Comparison of ENCODE assay signal across 22 cellular contexts in the genomic region with DNA sequence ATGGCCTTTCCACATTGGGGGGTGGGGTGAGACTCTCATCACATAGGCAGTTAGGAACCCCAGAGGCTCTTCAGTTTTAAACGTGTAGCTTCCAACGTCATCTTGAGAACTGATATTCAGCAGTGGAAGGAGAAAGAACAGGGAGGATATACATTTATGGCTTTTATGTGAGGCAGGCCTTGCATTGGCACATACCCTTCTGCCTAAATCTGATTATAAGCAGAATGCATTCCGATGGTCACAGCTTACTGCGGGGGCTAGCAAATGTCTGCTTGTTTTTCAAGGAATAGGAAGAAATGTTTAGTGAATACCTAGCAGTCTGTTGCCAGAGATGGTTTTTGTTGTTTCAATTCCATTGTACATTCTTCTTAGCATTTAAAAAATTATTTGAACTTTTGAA.
DNase-seq lines count a peak whose midpoint lies in the region; ATAC-seq, FAIRE-seq and TF ChIP-seq lines count a peak whose summit lies in the region.
"Had no signal": no experiment of that assay in that cellular context is flagged by ENCODE, and none has a peak within 500 bp of the region (broad histone marks: within the 10 kb centered on the region; RNA-seq: fewer than 3 reads in every experiment).

No MANE protein-coding gene starts in this region.

- H3K9me3 ChIP-seq in Karpas-422 (ENCODE audit: low read length) (no peaks in the 10 kb centered on the region), H1 (ENCODE audit: insufficient read depth in 2 of 2, low read depth in 1 of 2, low read length in 1 of 2) (no peaks in the 10 kb centered on the region), trophoblast cell (ENCODE audit: insufficient read depth, low read depth, low read length) (no peaks in the 10 kb centered on the region), pancreas (no peaks in the 10 kb centered on the region)
- H3K9me3 ChIP-seq: MG63, Peyer's patch had no signal

- H3K4me3 ChIP-seq in Karpas-422 (ENCODE audit: low read length) (no peak overlapping the region), H1 (ENCODE audit: extremely low read depth in 1 of 4, insufficient read depth in 2 of 4, low read depth in 3 of 4, low read length in 4 of 4) (no peak overlapping the region), trophoblast cell (ENCODE audit: low read depth, low read length) (no peak overlapping the region), pancreas (no peak overlapping the region)
- H3K4me3 ChIP-seq: MG63, Peyer's patch had no signal

- no peak overlapping the region for H3K9ac ChIP-seq in Karpas-422 (ENCODE audit: low read length)
- no peak overlapping the region for H3K9ac ChIP-seq in H1 (replicated peaks in 1 of 4; ENCODE audit: extremely low read depth in 1 of 4, low read depth in 3 of 4, low read length in 3 of 4)
- no peak overlapping the region for H3K9ac ChIP-seq in trophoblast cell (ENCODE audit: low read length)

- H3K18ac ChIP-seq in H1 (ENCODE audit: extremely low read depth, low read length) (no peak overlapping the region), trophoblast cell (ENCODE audit: low read length) (no peak overlapping the region)

- no peak for TF ChIP-seq RAD21 in H1 (IDR thresholded peaks at IDR 0.05 in 1 of 2, conservative IDR thresholded peaks at IDR 0.05 in 1 of 2; ENCODE audit: low read depth in 2 of 2, low read length in 2 of 2)

- H2AK5ac ChIP-seq in H1 (ENCODE audit: low read depth, low read length) (no peak overlapping the region), trophoblast cell (ENCODE audit: low read length) (peak overlapping the region; percentile 37)

- 80% methylated on average over 4 of the region's 4 CpGs; no CpG with 5 or more reads in 1 of the 2 experiments for WGBS in H1 (ENCODE audit: extremely low coverage in 1 of 2, insufficient coverage in 1 of 2, insufficient read length in 1 of 2, insufficient replicate concordance in 2 of 2, low coverage in 1 of 2, low lambda C conversion rate in 2 of 2, missing lambda C conversion rate in 1 of 2), 2 experiments
- WGBS in trophoblast cell (ENCODE audit: extremely low coverage, insufficient coverage, insufficient read length), result no CpG with 5 or more reads among the region's 4 CpGs
- 82 to 83% methylated on average over 4 of the region's 4 CpGs for WGBS in pancreas, 2 donors

- H2AFZ ChIP-seq in Karpas-422 (ENCODE audit: low read length) (no peak overlapping the region), H1 (ENCODE audit: low read length) (no peak overlapping the region), trophoblast cell (ENCODE audit: insufficient read depth, low read length, poor library complexity) (no peak overlapping the region)

- no peak for TF ChIP-seq EP300 in H1 (IDR thresholded peaks at IDR 0.05; ENCODE audit: borderline replicate concordance in 1 of 2, low read depth in 2 of 2, low read length in 2 of 2)

- ATAC-seq in pancreas, result no peak

- no peaks in the 10 kb centered on the region for H3K23me2 ChIP-seq in H1 (ENCODE audit: low read depth, low read length)

- no peaks in the 10 kb centered on the region for H3K79me1 ChIP-seq in H1 (ENCODE audit: low read depth, low read length)
- H3K79me1 ChIP-seq in trophoblast cell (ENCODE audit: low read length), result peaks cover 5% of the 10 kb centered on the region

- H3K36me3 ChIP-seq in Karpas-422 (ENCODE audit: insufficient read depth, low read length) (0 out of 2 replicates have a peak, but pooled peaks cover 7% of the 10 kb centered on the region), H1 (ENCODE audit: control insufficient read depth in 2 of 4, insufficient read depth in 4 of 4, low read length in 3 of 4) (no peaks in the 10 kb centered on the region; a peak in 2 of 8 replicates), trophoblast cell (ENCODE audit: control insufficient read depth in 1 of 2, insufficient read depth in 2 of 2, low read length in 2 of 2) (no peaks in the 10 kb centered on the region), pancreas (no peaks in the 10 kb centered on the region)
- H3K36me3 ChIP-seq: MG63 had no signal

- H2BK20ac ChIP-seq in H1 (ENCODE audit: low read length), result no peak overlapping the region

- POLR2A ChIA-PET in H1 (lab: Charles Lee; ENCODE audit: partially characterized antibody), result no interaction called here

- CTCF ChIA-PET in activated naive CD4-positive, alpha-beta T cell treated with anti-CD3 and anti-CD28 coated beads, Interleukin-2, amount 10 ng/mL, durations not matched to agents 7 days and 5 days (lab: Charles Lee), result no interaction called here
- CTCF ChIA-PET in H1 (lab: Charles Lee; ENCODE audit: partially characterized antibody), result no interaction called here

- no peak overlapping the region for H2BK15ac ChIP-seq in H1 (ENCODE audit: low read length)

- H4K8ac ChIP-seq in H1 (ENCODE audit: extremely low read depth, insufficient read depth, low read length), result no peak overlapping the region
- H4K8ac ChIP-seq in trophoblast cell (ENCODE audit: low read depth, low read length), result no peak overlapping the region

- no peak overlapping the region for H4K12ac ChIP-seq in trophoblast cell (ENCODE audit: low read depth, low read length)

- no peaks in the 10 kb centered on the region for H3K9me3 Mint-ChIP-seq in activated naive CD4-positive, alpha-beta T cell treated with anti-CD3 and anti-CD28 coated beads, Interleukin-2, amount 50 U/mL, for 24 hours
- H3K9me3 Mint-ChIP-seq in activated naive CD4-positive, alpha-beta T cell treated with anti-CD3 and anti-CD28 coated beads, Interleukin-2, amount 10 ng/mL, durations not matched to agents 7 days and 5 days, result peaks cover 5% of the 10 kb centered on the region
- H3K9me3 Mint-ChIP-seq: H9 had no signal

- no peak overlapping the region for H3K56ac ChIP-seq in H1 (replicated peaks; ENCODE audit: insufficient read length, low read depth, low read length)

- peak overlapping the region; percentile 70; the same call in 1 of the 2 replicates for H3K27ac ChIP-seq in Karpas-422 (ENCODE audit: low read length)
- no peak overlapping the region for H3K27ac ChIP-seq in H1 (ENCODE audit: low read depth, low read length)
- H3K27ac ChIP-seq in trophoblast cell (ENCODE audit: low read depth, low read length), result no peak overlapping the region
- H3K27ac ChIP-seq in pancreas, result no peak overlapping the region
- H3K27ac ChIP-seq: HL-60 had no signal

- H4K5ac ChIP-seq in H1 (ENCODE audit: insufficient read length, low read depth, low read length), result no peak overlapping the region

- H3K4ac ChIP-seq in H1 (replicated peaks; ENCODE audit: insufficient read length, low read depth, low read length) (no peak overlapping the region), trophoblast cell (ENCODE audit: low read depth, low read length) (no peak overlapping the region)

- H3K9me2 ChIP-seq in Karpas-422 (replicated peaks; ENCODE audit: insufficient read depth, low read length), result no peaks in the 10 kb centered on the region

- no peak for TF ChIP-seq POLR2A in H1 (IDR thresholded peaks at IDR 0.05; ENCODE audit: control extremely low read depth in 1 of 2, low read depth in 2 of 2, low read length in 2 of 2)

- H3K4me2 ChIP-seq in Karpas-422 (ENCODE audit: low read depth, low read length, poor library complexity, severe bottlenecking), result no peak overlapping the region
- H3K4me2 ChIP-seq in H1 (ENCODE audit: insufficient read depth in 1 of 2, low read depth in 2 of 2, low read length in 2 of 2), result no peak overlapping the region
- no peak overlapping the region for H3K4me2 ChIP-seq in trophoblast cell (ENCODE audit: low read length)

- intact Hi-C loops in pancreas (cut with DNase I), result no loop called here

- H4K20me1 ChIP-seq in Karpas-422 (ENCODE audit: insufficient read depth, low read depth, low read length) (no peaks in the 10 kb centered on the region), H1 (replicated peaks in 1 of 2; ENCODE audit: control insufficient read depth in 1 of 2, insufficient read depth in 2 of 2, low read length in 2 of 2) (no peaks in the 10 kb centered on the region)

- H2BK120ac ChIP-seq in H1 (replicated peaks; ENCODE audit: low read depth, low read length) (no peak overlapping the region), trophoblast cell (ENCODE audit: insufficient read depth, low read length, poor library complexity) (no peak overlapping the region)

- H3K4me1 ChIP-seq in Karpas-422 (ENCODE audit: low read length), result peaks cover 19% of the 10 kb centered on the region
- peaks cover 0 to 11% (median 2%) of the 10 kb centered on the region in 4 experiments; a peak in 3 of 7 replicates for H3K4me1 ChIP-seq in H1 (replicated peaks in 1 of 4; ENCODE audit: control insufficient read depth in 3 of 4, insufficient read depth in 4 of 4, low read length in 3 of 4)
- H3K4me1 ChIP-seq in trophoblast cell (ENCODE audit: control insufficient read depth in 1 of 2, insufficient read depth in 2 of 2, low read length in 2 of 2), result peaks cover 0 to 3% of the 10 kb centered on the region in 2 experiments
- no peaks in the 10 kb centered on the region for H3K4me1 ChIP-seq in pancreas
- H3K4me1 ChIP-seq: Peyer's patch had no signal

- H3K4me3 Mint-ChIP-seq in activated naive CD4-positive, alpha-beta T cell treated with anti-CD3 and anti-CD28 coated beads, Interleukin-2, amount 50 U/mL, for 24 hours, result no peak overlapping the region
- H3K4me3 Mint-ChIP-seq in activated naive CD4-positive, alpha-beta T cell treated with anti-CD3 and anti-CD28 coated beads, Interleukin-2, amount 10 ng/mL, durations not matched to agents 7 days and 5 days, result no peak overlapping the region
- H3K4me3 Mint-ChIP-seq: H9 had no signal

- H3K23ac ChIP-seq in H1 (ENCODE audit: insufficient read length) (no peak overlapping the region), trophoblast cell (ENCODE audit: low read length) (no peak overlapping the region)

- H3K27me3 ChIP-seq in Karpas-422 (ENCODE audit: low read length) (no peaks in the 10 kb centered on the region), H1 (replicated peaks in 1 of 4; ENCODE audit: control insufficient read depth in 3 of 4, extremely low read depth in 1 of 4, insufficient read depth in 3 of 4, low read length in 3 of 4) (no peaks in the 10 kb centered on the region), trophoblast cell (ENCODE audit: insufficient read depth, low read length) (no peaks in the 10 kb centered on the region), pancreas (no peaks in the 10 kb centered on the region)
- H3K27me3 ChIP-seq: MG63, Peyer's patch had no signal

- peaks cover 52% of the 10 kb centered on the region for H3K4me1 Mint-ChIP-seq in activated naive CD4-positive, alpha-beta T cell treated with anti-CD3 and anti-CD28 coated beads, Interleukin-2, amount 50 U/mL, for 24 hours
- H3K4me1 Mint-ChIP-seq in activated naive CD4-positive, alpha-beta T cell treated with anti-CD3 and anti-CD28 coated beads, Interleukin-2, amount 10 ng/mL, durations not matched to agents 7 days and 5 days, result peaks cover 53% of the 10 kb centered on the region

- H3K27ac Mint-ChIP-seq in activated naive CD4-positive, alpha-beta T cell treated with anti-CD3 and anti-CD28 coated beads, Interleukin-2, amount 50 U/mL, for 24 hours, result peak overlapping the region; percentile 12
- no peak overlapping the region for H3K27ac Mint-ChIP-seq in activated naive CD4-positive, alpha-beta T cell treated with anti-CD3 and anti-CD28 coated beads, Interleukin-2, amount 10 ng/mL, durations not matched to agents 7 days and 5 days

- no peaks in the 10 kb centered on the region for H3K27me3 Mint-ChIP-seq in activated naive CD4-positive, alpha-beta T cell treated with anti-CD3 and anti-CD28 coated beads, Interleukin-2, amount 50 U/mL, for 24 hours
- no peaks in the 10 kb centered on the region for H3K27me3 Mint-ChIP-seq in activated naive CD4-positive, alpha-beta T cell treated with anti-CD3 and anti-CD28 coated beads, Interleukin-2, amount 10 ng/mL, durations not matched to agents 7 days and 5 days

- FAIRE-seq in H1 (lab: Jason Lieb, UNC) (no peak), pancreas (lab: Jason Lieb, UNC) (no peak)
- FAIRE-seq: A204.1 had no signal

- no peak for TF ChIP-seq CTCF in H1 (IDR thresholded peaks at IDR 0.05; ENCODE audit: control extremely low read depth in 1 of 3, insufficient read depth in 1 of 3, low read depth in 1 of 3, low read length in 3 of 3)
- TF ChIP-seq CTCF in pancreas (IDR thresholded peaks at IDR 0.05), result no peak

- no peak overlapping the region for H2BK5ac ChIP-seq in H1 (ENCODE audit: low read depth, low read length)
- H2BK5ac ChIP-seq in trophoblast cell (ENCODE audit: low read depth, low read length, poor library complexity), result no peak overlapping the region

- H3K36me3 Mint-ChIP-seq in activated naive CD4-positive, alpha-beta T cell treated with anti-CD3 and anti-CD28 coated beads, Interleukin-2, amount 50 U/mL, for 24 hours, result peaks cover 28% of the 10 kb centered on the region
- H3K36me3 Mint-ChIP-seq in activated naive CD4-positive, alpha-beta T cell treated with anti-CD3 and anti-CD28 coated beads, Interleukin-2, amount 10 ng/mL, durations not matched to agents 7 days and 5 days, result peaks cover 55% of the 10 kb centered on the region

- peak overlapping the region; percentile 48 for H3K14ac ChIP-seq in H1 (ENCODE audit: insufficient read length)
- H3K14ac ChIP-seq in trophoblast cell (ENCODE audit: low read length), result no peak overlapping the region

- no peak overlapping the region for H2BK12ac ChIP-seq in H1 (ENCODE audit: low read depth, low read length)
- no peak overlapping the region for H2BK12ac ChIP-seq in trophoblast cell (ENCODE audit: low read length)

- H4K91ac ChIP-seq in H1 (replicated peaks; ENCODE audit: insufficient read length, low read length) (no peak overlapping the region), trophoblast cell (ENCODE audit: low read depth, low read length) (no peak overlapping the region)

- H3K79me2 ChIP-seq in Karpas-422 (ENCODE audit: low read length) (peaks cover 5% of the 10 kb centered on the region; the same call in 1 of the 2 replicates), H1 (ENCODE audit: control insufficient read depth in 1 of 2, insufficient read depth in 2 of 2, low read length in 2 of 2) (no peaks in the 10 kb centered on the region), trophoblast cell (ENCODE audit: control insufficient read depth, insufficient read depth, low read length, poor library complexity) (no peaks in the 10 kb centered on the region)

- no peak for DNase-seq in activated naive CD4-positive, alpha-beta T cell treated with anti-CD3 and anti-CD28 coated beads, Interleukin-2, amount 10 ng/mL, durations not matched to agents 7 days and 5 days
- DNase-seq in Karpas-422, result no peak
- DNase-seq in H1 (ENCODE audit: low read depth in 1 of 2, low spot score in 2 of 2), result no peak
- DNase-seq in trophoblast cell, result peak; percentile 46 to 88
- no peak for DNase-seq in pancreas
- no peak for DNase-seq in A172 (ENCODE audit: low spot score)
- no peak for DNase-seq in medulla oblongata (ENCODE audit: extremely low spot score)
- DNase-seq: DMS79 treated with DMSO at 0.1 percent for 48 hours, H9, IMR-90, Kasumi-1, MG63, NCI-H1048, NCI-H146, NCI-H2029 treated with DMSO at 0.1 percent for 48 hours, NCI-H2171, NCI-H446 treated with DMSO at 0.1 percent for 48 hours, NCI-H69, Peyer's patch had no signal

Comparison
In these comparisons a context has a peak if more than half of its experiments do, and no peak if none do; other contexts are left out.
1. DNase-seq: peak in trophoblast cell (2 of 2); none in activated naive CD4-positive, alpha-beta T cell treated with anti-CD3 and anti-CD28 coated beads, Interleukin-2, amount 10 ng/mL, durations not matched to agents 7 days and 5 days (single experiment), Karpas-422 (single experiment), H1 (0 of 2), pancreas (0 of 6), A172 (single experiment) and medulla oblongata (single experiment).